Comparison of ENCODE assay signal across 8 cellular contexts in genomic region chr10:130111115-130111847, GRCh38. TPM values are rescaled to one million over a fixed set of nuclear protein-coding genes. Genes with fewer than 3 reads are reported as not detected.
DNase-seq lines count a peak whose midpoint lies in the region; ATAC-seq and TF ChIP-seq lines count a peak whose summit lies in the region.

No MANE protein-coding gene starts in this region.

- H3K36me3 ChIP-seq in spleen = no peaks in the 10 kb centered on the region

- peaks cover 21% of the 10 kb centered on the region for H3K9me3 Mint-ChIP-seq in WTC11

- peak; percentile 89 for ATAC-seq in GM18909 (IDR thresholded peaks at IDR 0.05; ENCODE audit: poor library complexity, unreplicated experiment)
- peak; percentile 90 for ATAC-seq in HG03159 (IDR thresholded peaks at IDR 0.05; ENCODE audit: unreplicated experiment)
- ATAC-seq in WTC11 = peak; percentile 85

- CTCF ChIA-PET in WTC11 (lab: Charles Lee) = interaction anchor here (0.8 to 3.2 kb wide), 20 partner anchors 10 to 234 kb away, joined by 3 to 64 read pairs (median 8); partner anchors contain the start of genes EBF3 and GLRX3

- H3K27ac ChIP-seq in spleen = peak overlapping the region; percentile 67 to 99 (median 93)

- peaks cover 22% of the 10 kb centered on the region for H3K36me3 Mint-ChIP-seq in WTC11

- peak; percentile 96 for DNase-seq in AG08395 (ENCODE audit: low spot score)
- DNase-seq in NCI-H2227 (lab: John Stamatoyannopoulos, UW; ENCODE audit: unreplicated experiment) = peak; percentile 94
- DNase-seq in WTC11 (ENCODE audit: low spot score) = peak; percentile 93
- DNase-seq in central memory CD4-positive, alpha-beta T cell = peak; percentile 97
- peak; percentile 99 for DNase-seq in iris pigment epithelial cell (ENCODE audit: low read depth)
- peak; percentile 98 for DNase-seq in spleen

- H3K4me3 ChIP-seq in spleen = peak overlapping the region; percentile 68 to 90 (median 74)

- TF ChIP-seq POLR2A in spleen (IDR thresholded peaks at IDR 0.05) = peak in 2 of 3 donors; percentile 52 to 56

- H3K9me3 ChIP-seq in spleen = peaks cover 0 to 3% (median 0%) of the 10 kb centered on the region in 8 donors

- H3K27me3 ChIP-seq in spleen (replicated peaks in 1 of 7) = no peaks in the 10 kb centered on the region

- H3K27me3 Mint-ChIP-seq in WTC11 (ENCODE audit: low read depth) = peaks cover 7% of the 10 kb centered on the region; the same call in 1 of the 2 replicates

- POLR2A ChIA-PET in WTC11 (lab: Charles Lee) = interaction anchor here (0.6 to 2.9 kb wide), 8 partner anchors 10 to 1571 kb away, joined by 3 to 48 read pairs (median 4); partner anchors contain the start of gene GLRX3

- H3K27ac Mint-ChIP-seq in WTC11 = peak overlapping the region; percentile 94

- 0 to 1% (median 1%) methylated on average over 36 to 49 of the region's 49 CpGs for WGBS in spleen, 5 donors

- intact Hi-C loops in spleen (cut with DNase I; ENCODE audit: low total_unique reads) = no loop called here

- H3K4me3 Mint-ChIP-seq in WTC11 = peak overlapping the region; percentile 94

- peaks cover 10 to 53% (median 29%) of the 10 kb centered on the region in 6 donors for H3K4me1 ChIP-seq in spleen

- peaks cover 24% of the 10 kb centered on the region for H3K4me1 Mint-ChIP-seq in WTC11

- no peak for TF ChIP-seq CTCF in WTC11 (IDR thresholded peaks at IDR 0.05)
- TF ChIP-seq CTCF in spleen (IDR thresholded peaks at IDR 0.05 in 8 of 11, conservative IDR thresholded peaks at IDR 0.05 in 3 of 11) = peak in 1 of 11 experiments; percentile 7

TF ChIP-seq in WTC11, 78 proteins besides CTCF, POLR2A, EP300 and RAD21:
- peak; percentile 97 for TF ChIP-seq NFYB (CRISPR knock-in tag; conservative IDR thresholded peaks at IDR 0.05; ENCODE audit: low read depth)
- TF ChIP-seq CBFB (CRISPR knock-in tag; IDR thresholded peaks at IDR 0.05; ENCODE audit: low read depth) = 0 out of 2 replicates have a peak, but pooled peaks have one; percentile 6
- no peak for TF ChIP-seq TEAD4 (CRISPR knock-in tag; IDR thresholded peaks at IDR 0.05)
- TF ChIP-seq, protein P1, sequence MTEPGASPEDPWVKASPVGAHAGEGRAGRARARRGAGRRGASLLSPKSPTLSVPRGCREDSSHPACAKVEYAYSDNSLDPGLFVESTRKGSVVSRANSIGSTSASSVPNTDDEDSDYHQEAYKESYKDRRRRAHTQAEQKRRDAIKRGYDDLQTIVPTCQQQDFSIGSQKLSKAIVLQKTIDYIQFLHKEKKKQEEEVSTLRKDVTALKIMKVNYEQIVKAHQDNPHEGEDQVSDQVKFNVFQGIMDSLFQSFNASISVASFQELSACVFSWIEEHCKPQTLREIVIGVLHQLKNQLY (CRISPR knock-in tag; IDR thresholded peaks at IDR 0.05) = no peak
- TF ChIP-seq MYBL2 (CRISPR knock-in tag; IDR thresholded peaks at IDR 0.05) = peak; percentile 47; the same call in 1 of the 2 replicates
- 0 out of 2 replicates have a peak, but pooled peaks have one; percentile 43 for TF ChIP-seq FOXK1 (CRISPR knock-in tag; IDR thresholded peaks at IDR 0.05)
- 0 out of 2 replicates have a peak, but pooled peaks have one; percentile 25 for TF ChIP-seq RELA (CRISPR knock-in tag; IDR thresholded peaks at IDR 0.05; ENCODE audit: borderline replicate concordance)
- TF ChIP-seq AFF4 (CRISPR knock-in tag; IDR thresholded peaks at IDR 0.05; ENCODE audit: borderline replicate concordance) = no peak
- no peak for TF ChIP-seq NR1H2 (CRISPR knock-in tag; IDR thresholded peaks at IDR 0.05)
- TF ChIP-seq NR2C2 (CRISPR knock-in tag; IDR thresholded peaks at IDR 0.05) = no peak
- TF ChIP-seq PRRX2 (CRISPR knock-in tag; IDR thresholded peaks at IDR 0.05) = no peak
- TF ChIP-seq SOX15 (CRISPR knock-in tag; IDR thresholded peaks at IDR 0.05) = no peak
- TF ChIP-seq TEAD1 (CRISPR knock-in tag; IDR thresholded peaks at IDR 0.05) = 0 out of 2 replicates have a peak, but pooled peaks have one; percentile 29
- TF ChIP-seq NFATC4 (CRISPR knock-in tag; IDR thresholded peaks at IDR 0.05) = no peak
- TF ChIP-seq FOXP1 (CRISPR knock-in tag; IDR thresholded peaks at IDR 0.05; ENCODE audit: borderline replicate concordance) = 0 out of 2 replicates have a peak, but pooled peaks have one; percentile 52
- no peak for TF ChIP-seq ZNF232 (CRISPR knock-in tag; IDR thresholded peaks at IDR 0.05)
- 0 out of 2 replicates have a peak, but pooled peaks have one; percentile 8 for TF ChIP-seq SMAD3 (CRISPR knock-in tag; IDR thresholded peaks at IDR 0.05; ENCODE audit: borderline replicate concordance)

RNA-seq across cellular contexts. Expression of gene C10orf143, which starts 0.7 kb away (rescaled TPM):
- total RNA-seq in WTC11 (2021) = 1.4 to 1.9 TPM (median 1.6 TPM) in 3 replicates
- 1 to 10 TPM; 2.3 to 7.3 (median 4.5) TPM for total RNA-seq in spleen
- polyA plus RNA-seq in spleen = 10 to 100 TPM; 12.9 to 15.6 (median 15.6) TPM

RNA-seq across cellular contexts. Expression of gene GLRX3, which starts 24.9 kb away (rescaled TPM):
- total RNA-seq in WTC11 (2021) = 132 to 142 TPM (median 133 TPM) in 3 replicates
- total RNA-seq in spleen = 10 to 100 TPM; 32.2 to 46.3 (median 38.8) TPM
- polyA plus RNA-seq in spleen = 10 to 100 TPM; 41.5 to 63.2 (median 51.7) TPM

Comparison
In these comparisons a context has a peak if more than half of its experiments do, and no peak if none do; other contexts are left out.
1. Peak in every context shown above with its lines: DNase-seq, ATAC-seq, H3K4me3 ChIP-seq and H3K27ac ChIP-seq.